2 cellular contexts compared by ENCODE assay signal in genomic region chr15:24772256-24772655, GRCh38.
A peak's percentile ranks its signal among the peaks of the same experiment; 100 is the strongest.
TF ChIP-seq lines count a peak whose summit lies in the region.

No MANE protein-coding gene starts in this region.

TF ChIP-seq in IMR-90, 13 proteins besides CTCF, POLR2A, EP300 and RAD21:
- TF ChIP-seq SMC3 (IDR thresholded peaks at IDR 0.05; ENCODE audit: low read depth, low read length) (no peak), USF2 (IDR thresholded peaks at IDR 0.05; ENCODE audit: low read depth, low read length) (no peak), MAZ (IDR thresholded peaks at IDR 0.05; ENCODE audit: borderline replicate concordance, low read depth, low read length) (no peak), BHLHE40 (IDR thresholded peaks at IDR 0.05; ENCODE audit: low read depth, low read length) (no peak), CEBPB (IDR thresholded peaks at IDR 0.05; ENCODE audit: low read depth, low read length) (no peak)

TF ChIP-seq in H1, 55 proteins besides CTCF, POLR2A, EP300 and RAD21:
- 0 out of 2 replicates have a peak, but pooled peaks have one; percentile 12 for TF ChIP-seq POU5F1 (IDR thresholded peaks at IDR 0.05; ENCODE audit: low read depth, low read length)
- no peak for TF ChIP-seq BCL11A (IDR thresholded peaks at IDR 0.05; ENCODE audit: low read depth in 2 of 2, low read length in 2 of 2)
- peak; percentile 81 for TF ChIP-seq TAF7 (optimal IDR thresholded peaks at IDR 0.05; ENCODE audit: borderline replicate concordance, low read depth, low read length)
- TF ChIP-seq SUZ12 (IDR thresholded peaks at IDR 0.05; ENCODE audit: low read length) = no peak
